ENCODE assay signal across 8 cellular contexts in genomic region chr4:169492436-169493163, GRCh38.
DNase-seq lines count a peak whose midpoint lies in the region; ATAC-seq and TF ChIP-seq lines count a peak whose summit lies in the region.

No MANE protein-coding gene starts in this region.

- peak in 2 of 10 experiments; percentile 3 to 10 for DNase-seq in CD4-positive, alpha-beta T cell
- DNase-seq in NCI-H1105 (lab: John Stamatoyannopoulos, UW): peak; percentile 0
- DNase-seq in activated CD8-positive, alpha-beta T cell treated with anti-CD3 and anti-CD28 coated beads for 36 hours: peak; percentile 43
- no peak for DNase-seq in heart right ventricle
- DNase-seq in stimulated activated CD4-positive, alpha-beta T cell treated with anti-CD3 and anti-CD28 coated beads, Interleukin-4, amount 100 ng/mL, for 4 hours: peak; percentile 2 to 5
- DNase-seq in effector memory CD4-positive, alpha-beta T cell: no peak
- DNase-seq in sciatic nerve (ENCODE audit: low spot score): no peak

- 67 to 70% methylated on average over 10 of the region's 10 CpGs for WGBS in heart right ventricle, 2 donors

- H3K9me3 ChIP-seq in CD4-positive, alpha-beta T cell (ENCODE audit: control insufficient read depth, low read length): no peaks in the 10 kb centered on the region
- H3K9me3 ChIP-seq in heart right ventricle: peaks cover 0 to 34% (median 13%) of the 10 kb centered on the region in 11 donors
- no peaks in the 10 kb centered on the region for H3K9me3 ChIP-seq in effector memory CD4-positive, alpha-beta T cell (ENCODE audit: control insufficient read depth, low read length)

- CTCF ChIA-PET in CD4-positive, alpha-beta T cell (lab: Charles Lee): no interaction called here
- CTCF ChIA-PET in activated CD8-positive, alpha-beta T cell treated with anti-CD3 and anti-CD28 coated beads for 36 hours (lab: Charles Lee): interaction anchor here (0.7 to 3.5 kb wide), 6 partner anchors 12 to 977 kb away, joined by 3 to 17 read pairs (median 4); partner anchors contain the start of gene NEK1

- peaks cover 23% of the 10 kb centered on the region for H3K36me3 Mint-ChIP-seq in CD4-positive, alpha-beta T cell (ENCODE audit: low read depth)
- peaks cover 17% of the 10 kb centered on the region for H3K36me3 Mint-ChIP-seq in activated CD8-positive, alpha-beta T cell treated with anti-CD3 and anti-CD28 coated beads for 36 hours (ENCODE audit: low read depth)

- no peaks in the 10 kb centered on the region for H3K4me1 ChIP-seq in heart right ventricle
- H3K4me1 ChIP-seq in effector memory CD4-positive, alpha-beta T cell (ENCODE audit: control insufficient read depth, insufficient read depth, low read length, poor library complexity, severe bottlenecking): no peaks in the 10 kb centered on the region

- no peaks in the 10 kb centered on the region for H3K27me3 Mint-ChIP-seq in CD4-positive, alpha-beta T cell
- no peaks in the 10 kb centered on the region for H3K27me3 Mint-ChIP-seq in activated CD8-positive, alpha-beta T cell treated with anti-CD3 and anti-CD28 coated beads for 36 hours

- H3K36me3 ChIP-seq in heart right ventricle: peaks cover 0 to 21% (median 0%) of the 10 kb centered on the region in 9 donors
- no peaks in the 10 kb centered on the region for H3K36me3 ChIP-seq in effector memory CD4-positive, alpha-beta T cell (ENCODE audit: control insufficient read depth, insufficient read depth, low read length)

- ATAC-seq in CD4-positive, alpha-beta T cell (ENCODE audit: poor library complexity): peak; percentile 43
- ATAC-seq in GM18502 (IDR thresholded peaks at IDR 0.05; ENCODE audit: poor library complexity, unreplicated experiment) (peak; percentile 69), heart right ventricle (peak in 4 of 8 donors; percentile 37 to 53 (median 44)), sciatic nerve (no peak)
- ATAC-seq in activated CD8-positive, alpha-beta T cell treated with anti-CD3 and anti-CD28 coated beads for 36 hours: peak; percentile 74

- H3K4me1 Mint-ChIP-seq in CD4-positive, alpha-beta T cell (ENCODE audit: low read depth): peaks cover 5% of the 10 kb centered on the region
- H3K4me1 Mint-ChIP-seq in activated CD8-positive, alpha-beta T cell treated with anti-CD3 and anti-CD28 coated beads for 36 hours (ENCODE audit: low read depth): peaks cover 3% of the 10 kb centered on the region

- no peak overlapping the region for H3K4me3 Mint-ChIP-seq in CD4-positive, alpha-beta T cell
- H3K4me3 Mint-ChIP-seq in activated CD8-positive, alpha-beta T cell treated with anti-CD3 and anti-CD28 coated beads for 36 hours: no peak overlapping the region

- POLR2A ChIA-PET in CD4-positive, alpha-beta T cell (lab: Charles Lee): no interaction called here
- POLR2A ChIA-PET in activated CD8-positive, alpha-beta T cell treated with anti-CD3 and anti-CD28 coated beads for 36 hours (lab: Charles Lee): interaction anchor here (1.1 kb wide), 1 partner anchor 517 kb away, joined by 3 read pairs; no protein-coding TSS in a partner anchor

- intact Hi-C loops in CD4-positive, alpha-beta T cell (cut with DNase I, micrococcal nuclease): no loop called here
- intact Hi-C loops in activated CD8-positive, alpha-beta T cell treated with anti-CD3 and anti-CD28 coated beads for 36 hours (cut with micrococcal nuclease): no loop called here
- intact Hi-C loops in heart right ventricle (cut with DNase I): loop anchor here in 3 of 10 donors (5.0 kb wide), 2 partner anchors 465 to 570 kb away; no protein-coding TSS in a partner anchor
- intact Hi-C loops in sciatic nerve (cut with DNase I): no loop called here

- no peak overlapping the region for H3K4me3 ChIP-seq in heart right ventricle
- H3K4me3 ChIP-seq in effector memory CD4-positive, alpha-beta T cell (ENCODE audit: insufficient read depth, low read depth, low read length, poor library complexity, severe bottlenecking): no peak overlapping the region

- no peak overlapping the region for H3K27ac ChIP-seq in CD4-positive, alpha-beta T cell (ENCODE audit: low read depth, low read length)
- H3K27ac ChIP-seq in heart right ventricle: no peak overlapping the region
- H3K27ac ChIP-seq in effector memory CD4-positive, alpha-beta T cell (ENCODE audit: insufficient read depth, low read length, poor library complexity, severe bottlenecking): no peak overlapping the region

- H3K9me3 Mint-ChIP-seq in CD4-positive, alpha-beta T cell: no peaks in the 10 kb centered on the region
- peaks cover 4% of the 10 kb centered on the region for H3K9me3 Mint-ChIP-seq in activated CD8-positive, alpha-beta T cell treated with anti-CD3 and anti-CD28 coated beads for 36 hours

- H3K27me3 ChIP-seq in CD4-positive, alpha-beta T cell (ENCODE audit: control insufficient read depth, insufficient read depth, low read length): no peaks in the 10 kb centered on the region
- H3K27me3 ChIP-seq in heart right ventricle: no peaks in the 10 kb centered on the region
- H3K27me3 ChIP-seq in effector memory CD4-positive, alpha-beta T cell (replicated peaks; ENCODE audit: control insufficient read depth, insufficient read depth, low read length, poor library complexity, severe bottlenecking): no peaks in the 10 kb centered on the region

- TF ChIP-seq CTCF in CD4-positive, alpha-beta T cell (IDR thresholded peaks at IDR 0.05): peak; percentile 43
- TF ChIP-seq CTCF in activated CD8-positive, alpha-beta T cell treated with anti-CD3 and anti-CD28 coated beads for 36 hours (IDR thresholded peaks at IDR 0.05): peak; percentile 68
- peak; percentile 27 to 71 (median 60) for TF ChIP-seq CTCF in heart right ventricle (IDR thresholded peaks at IDR 0.05)

- H3K27ac Mint-ChIP-seq in CD4-positive, alpha-beta T cell: no peak overlapping the region
- H3K27ac Mint-ChIP-seq in activated CD8-positive, alpha-beta T cell treated with anti-CD3 and anti-CD28 coated beads for 36 hours: no peak overlapping the region

Comparison
In these comparisons a context has a peak if more than half of its experiments do, and no peak if none do; other contexts are left out.
1. DNase-seq: peak in NCI-H1105 (single experiment), activated CD8-positive, alpha-beta T cell treated with anti-CD3 and anti-CD28 coated beads for 36 hours (single experiment) and stimulated activated CD4-positive, alpha-beta T cell treated with anti-CD3 and anti-CD28 coated beads, Interleukin-4, amount 100 ng/mL, for 4 hours (2 of 2); none in heart right ventricle (0 of 2), effector memory CD4-positive, alpha-beta T cell (0 of 3) and sciatic nerve (single experiment).
2. Peak in every context shown above with its lines, with median percentiles within 50 percentile points of each other: CTCF ChIP-seq.